In genomic region chr1:227486559-227486958, GRCh38 we compare ENCODE assay signal across 20 cellular contexts.
"Had no signal": no experiment of that assay in that cellular context is flagged by ENCODE, and none has a peak within 500 bp of the region (broad histone marks: within the 10 kb centered on the region; RNA-seq: fewer than 3 reads in every experiment).

No MANE protein-coding gene starts in this region.

- H3K27me3 Mint-ChIP-seq: stimulated activated naive CD8-positive, alpha-beta T cell treated with anti-CD3 and anti-CD28 coated beads, Interleukin-15, amount 100 ng/mL, for 72 hours had no signal

- H3K27me3 ChIP-seq: ovary, sigmoid colon, suprapubic skin, upper lobe of right lung, uterus had no signal

- H3K36me3 Mint-ChIP-seq: natural killer cell had no signal

- H3K4me1 Mint-ChIP-seq: natural killer cell; stimulated activated naive CD8-positive, alpha-beta T cell treated with anti-CD3 and anti-CD28 coated beads, Interleukin-15, amount 100 ng/mL, for 72 hours had no signal

- H3K9me3 Mint-ChIP-seq: natural killer cell had no signal

- H3K4me1 ChIP-seq: sigmoid colon, suprapubic skin, transverse colon, upper lobe of right lung, uterus had no signal

- H3K4me3 ChIP-seq: dorsolateral prefrontal cortex, ovary, psoas muscle, sigmoid colon, suprapubic skin, transverse colon, upper lobe of right lung, uterus had no signal

- ATAC-seq: left lobe of liver; natural killer cell; psoas muscle; right cardiac atrium; stimulated activated naive CD8-positive, alpha-beta T cell treated with anti-CD3 and anti-CD28 coated beads, Interleukin-15, amount 100 ng/mL, for 72 hours; upper lobe of right lung had no signal

- H3K4me3 Mint-ChIP-seq: natural killer cell; stimulated activated naive CD8-positive, alpha-beta T cell treated with anti-CD3 and anti-CD28 coated beads, Interleukin-15, amount 100 ng/mL, for 72 hours had no signal

- H3K36me3 ChIP-seq: ovary, sigmoid colon, suprapubic skin, transverse colon, upper lobe of right lung, uterus had no signal

- H3K9me3 ChIP-seq: ovary, psoas muscle, sigmoid colon, suprapubic skin, transverse colon, upper lobe of right lung, uterus had no signal

- H3K27ac ChIP-seq: dorsolateral prefrontal cortex, ovary, psoas muscle, sigmoid colon, suprapubic skin, transverse colon, upper lobe of right lung, uterus had no signal

- DNase-seq: dorsolateral prefrontal cortex; effector CD4-positive, alpha-beta T cell; head of caudate nucleus; mesendoderm; midbrain; natural killer cell; occipital lobe; ovary; posterior cingulate gyrus; psoas muscle; right cardiac atrium; sigmoid colon; stimulated activated CD4-positive, alpha-beta T cell treated with anti-CD3 and anti-CD28 coated beads, Interleukin-4, amount 100 ng/mL, for 4 hours; stimulated activated naive CD4-positive, alpha-beta T cell; stimulated activated naive CD8-positive, alpha-beta T cell treated with anti-CD3 and anti-CD28 coated beads, Interleukin-15, amount 100 ng/mL, for 72 hours; transverse colon; upper lobe of right lung; uterus had no signal

- H3K27ac Mint-ChIP-seq: natural killer cell; stimulated activated naive CD8-positive, alpha-beta T cell treated with anti-CD3 and anti-CD28 coated beads, Interleukin-15, amount 100 ng/mL, for 72 hours had no signal
